8 cellular contexts compared by ENCODE assay signal in the genomic region with DNA sequence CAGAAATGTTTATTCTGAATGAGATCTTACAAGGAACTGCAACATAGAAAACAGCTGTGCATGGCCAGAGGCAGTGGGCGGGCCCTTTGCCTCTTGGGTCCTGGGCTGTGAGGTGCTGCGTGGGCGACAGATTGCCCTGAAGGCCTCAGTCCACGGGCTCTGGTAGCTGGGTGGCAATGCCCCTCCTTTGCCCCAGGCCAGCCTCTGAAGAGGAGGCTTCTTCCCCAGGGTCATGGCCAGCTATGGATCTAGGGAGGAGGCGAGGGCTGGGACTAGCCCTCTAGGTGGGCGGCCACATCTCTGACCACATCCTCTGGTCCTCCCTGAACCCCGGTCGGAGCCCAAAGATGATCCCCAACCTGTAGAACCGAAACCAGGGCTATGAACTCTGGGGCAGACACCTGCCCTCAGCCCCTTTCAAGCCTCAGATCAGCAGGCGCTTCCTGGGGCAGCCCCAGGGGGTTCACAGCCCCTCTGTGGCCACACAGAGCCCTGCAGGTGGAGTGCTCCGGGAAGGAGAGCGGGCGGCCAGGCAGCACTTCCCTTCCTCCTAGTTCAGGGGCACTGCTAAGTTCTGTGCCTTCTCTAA.
A peak's percentile ranks its signal among the peaks of the same experiment; 100 is the strongest.
DNase-seq lines count a peak whose midpoint lies in the region; ATAC-seq and TF ChIP-seq lines count a peak whose summit lies in the region.

No MANE protein-coding gene starts in this region.

- peaks cover 68% of the 10 kb centered on the region for H3K36me3 Mint-ChIP-seq in stimulated activated effector memory CD8-positive, alpha-beta T cell treated with anti-CD3 and anti-CD28 coated beads, Interleukin-12 subunit alpha, Interleukin-12 subunit beta, amount 100 ng/mL, for 72 hours

- POLR2A ChIA-PET in HEK293 (lab: Yijun Ruan, JAX): interaction anchor here (0.7 to 1.2 kb wide), 2 partner anchors 29 to 73 kb away, joined by 3 read pairs; no protein-coding TSS in a partner anchor
- POLR2A ChIA-PET in HEK293T (lab: Yijun Ruan, JAX): no interaction called here

- no peak overlapping the region for H3K4me3 ChIP-seq in HEK293 (ENCODE audit: low read depth, low read length)
- H3K4me3 ChIP-seq in OCI-LY1 (ENCODE audit: low read depth, low read length, poor library complexity, severe bottlenecking): peak overlapping the region; percentile 21
- no peak overlapping the region for H3K4me3 ChIP-seq in duodenal mucosa (ENCODE audit: low read depth in 1 of 2, low read length in 2 of 2)

- ATAC-seq in stimulated activated effector memory CD8-positive, alpha-beta T cell treated with anti-CD3 and anti-CD28 coated beads, Interleukin-12 subunit alpha, Interleukin-12 subunit beta, amount 100 ng/mL, for 72 hours: peak; percentile 61

- peaks cover 82% of the 10 kb centered on the region for H3K4me1 Mint-ChIP-seq in stimulated activated effector memory CD8-positive, alpha-beta T cell treated with anti-CD3 and anti-CD28 coated beads, Interleukin-12 subunit alpha, Interleukin-12 subunit beta, amount 100 ng/mL, for 72 hours

- TF ChIP-seq CTCF in HEK293 (tag by site-specific recombination; IDR thresholded peaks at IDR 0.05) (no peak), OCI-LY1 (IDR thresholded peaks at IDR 0.05; ENCODE audit: low read length) (peak; percentile 32; the same call in 1 of the 2 replicates)

- no peaks in the 10 kb centered on the region for H3K4me1 ChIP-seq in HEK293 (ENCODE audit: control insufficient read depth, insufficient read depth, low read length)
- peaks cover 87% of the 10 kb centered on the region for H3K4me1 ChIP-seq in OCI-LY1 (ENCODE audit: insufficient read depth, low read length, severe bottlenecking)
- H3K4me1 ChIP-seq in duodenal mucosa (ENCODE audit: control insufficient read depth in 1 of 2, insufficient read depth in 2 of 2, low read length in 2 of 2): peaks cover 73 to 79% of the 10 kb centered on the region in 2 donors

- H3K36me3 ChIP-seq in HEK293 (ENCODE audit: control insufficient read depth in 2 of 2, insufficient read depth in 1 of 2, low read length in 2 of 2) (peaks cover 0 to 16% of the 10 kb centered on the region in 2 experiments; a peak in 1 of 3 replicates), OCI-LY1 (ENCODE audit: insufficient read depth, low read length) (peaks cover 31% of the 10 kb centered on the region), duodenal mucosa (ENCODE audit: control insufficient read depth in 1 of 2, insufficient read depth in 2 of 2, low read length in 2 of 2) (peaks cover 17 to 20% of the 10 kb centered on the region in 2 donors)

- no peaks in the 10 kb centered on the region for H3K79me2 ChIP-seq in OCI-LY1 (ENCODE audit: insufficient read depth, low read length)

- no peaks in the 10 kb centered on the region for H3K27me3 ChIP-seq in OCI-LY1 (ENCODE audit: insufficient read depth, low read length)
- H3K27me3 ChIP-seq in duodenal mucosa (ENCODE audit: control insufficient read depth in 1 of 2, insufficient read depth in 2 of 2, low read length in 2 of 2): no peaks in the 10 kb centered on the region

- H3K9ac ChIP-seq in OCI-LY1 (ENCODE audit: low read length): peak overlapping the region; percentile 56; the same call in 1 of the 2 replicates
- H3K9ac ChIP-seq in duodenal mucosa (ENCODE audit: low read depth in 1 of 2, low read length in 2 of 2): no peak overlapping the region

- H2AFZ ChIP-seq in OCI-LY1 (ENCODE audit: low read length): no peak overlapping the region

- H3K27ac ChIP-seq in HEK293 (ENCODE audit: extremely low read depth, low read depth, low read length) (no peak overlapping the region), OCI-LY1 (ENCODE audit: low read depth, low read length, poor library complexity, severe bottlenecking) (peak overlapping the region; percentile 98), duodenal mucosa (ENCODE audit: low read depth, low read length) (peak overlapping the region; percentile 36)

- H3K4me2 ChIP-seq in OCI-LY1 (ENCODE audit: low read length): peak overlapping the region; percentile 51

- peak; percentile 51 for DNase-seq in NK-92 treated with Interleukin-12 subunit alpha and Interleukin-12 subunit beta, amount 100 ng/mL, for 24 hours (lab: John Stamatoyannopoulos, UW)
- DNase-seq in NK-92 (lab: John Stamatoyannopoulos, UW; ENCODE audit: unreplicated experiment): no peak
- DNase-seq in stimulated activated effector memory CD8-positive, alpha-beta T cell treated with anti-CD3 and anti-CD28 coated beads, Interleukin-12 subunit alpha, Interleukin-12 subunit beta, amount 100 ng/mL, for 72 hours (ENCODE audit: low spot score in 2 of 2): peak in 1 of 2 donors; percentile 77
- no peak for DNase-seq in amniotic stem cell (lab: John Stamatoyannopoulos, UW)
- no peak for DNase-seq in HEK293T (ENCODE audit: extremely low spot score)

- peak overlapping the region; percentile 97 for H3K27ac Mint-ChIP-seq in stimulated activated effector memory CD8-positive, alpha-beta T cell treated with anti-CD3 and anti-CD28 coated beads, Interleukin-12 subunit alpha, Interleukin-12 subunit beta, amount 100 ng/mL, for 72 hours

- CTCF ChIA-PET in HEK293 (lab: Yijun Ruan, JAX): interaction anchor here (0.6 to 8.0 kb wide), 6 partner anchors 13 to 1064 kb away, joined by 3 to 83 read pairs (median 4); partner anchors contain the start of gene RASGRP2
- CTCF ChIA-PET in HEK293T (lab: Yijun Ruan, JAX): interaction anchor here (0.5 to 1.2 kb wide), 3 partner anchors 9 to 249 kb away, joined by 3 to 4 read pairs (median 3); no protein-coding TSS in a partner anchor

- no peaks in the 10 kb centered on the region for H3K9me3 ChIP-seq in HEK293 (ENCODE audit: control insufficient read depth, insufficient read depth, low read depth, low read length)
- no peaks in the 10 kb centered on the region for H3K9me3 ChIP-seq in OCI-LY1 (ENCODE audit: low read length)
- no peaks in the 10 kb centered on the region for H3K9me3 ChIP-seq in duodenal mucosa (ENCODE audit: control insufficient read depth in 1 of 2, low read length in 2 of 2)

- H3K4me3 Mint-ChIP-seq in stimulated activated effector memory CD8-positive, alpha-beta T cell treated with anti-CD3 and anti-CD28 coated beads, Interleukin-12 subunit alpha, Interleukin-12 subunit beta, amount 100 ng/mL, for 72 hours: peak overlapping the region; percentile 87

- H3F3A ChIP-seq in OCI-LY1 (ENCODE audit: insufficient read depth, low read length): peaks cover 9% of the 10 kb centered on the region; the same call in 1 of the 2 replicates

- H3K9me2 ChIP-seq in OCI-LY1 (ENCODE audit: low read depth, low read length): no peaks in the 10 kb centered on the region

- no peaks in the 10 kb centered on the region for H3K9me3 Mint-ChIP-seq in stimulated activated effector memory CD8-positive, alpha-beta T cell treated with anti-CD3 and anti-CD28 coated beads, Interleukin-12 subunit alpha, Interleukin-12 subunit beta, amount 100 ng/mL, for 72 hours

- H4K20me1 ChIP-seq in OCI-LY1 (ENCODE audit: insufficient read depth, low read length): no peaks in the 10 kb centered on the region

TF ChIP-seq in HEK293, 187 proteins besides CTCF, POLR2A, EP300 and RAD21:
- TF ChIP-seq ZFHX2 (tag by site-specific recombination; conservative IDR thresholded peaks at IDR 0.05) (peak; percentile 61), ZNF335 (tag by site-specific recombination; conservative IDR thresholded peaks at IDR 0.05) (peak; percentile 55), ZIC2 (tag by site-specific recombination; IDR thresholded peaks at IDR 0.05) (peak; percentile 53), SP2 (tag by site-specific recombination; IDR thresholded peaks at IDR 0.05) (peak; percentile 30), KLF1 (tag by site-specific recombination; IDR thresholded peaks at IDR 0.05) (no peak), MZF1 (tag by site-specific recombination; IDR thresholded peaks at IDR 0.05; ENCODE audit: borderline replicate concordance) (no peak)

TF ChIP-seq in HEK293T, 16 proteins besides CTCF, POLR2A, EP300 and RAD21:
- TF ChIP-seq L3MBTL2 (conservative IDR thresholded peaks at IDR 0.05) (no peak), ELF4 (IDR thresholded peaks at IDR 0.05) (no peak), HDGF (IDR thresholded peaks at IDR 0.05; ENCODE audit: borderline replicate concordance) (no peak), NFRKB (IDR thresholded peaks at IDR 0.05) (no peak), LEF1 (IDR thresholded peaks at IDR 0.05; ENCODE audit: borderline replicate concordance) (no peak), FOXA1 (IDR thresholded peaks at IDR 0.05) (no peak)
